26 cellular contexts compared by ENCODE assay signal in the genomic region with DNA sequence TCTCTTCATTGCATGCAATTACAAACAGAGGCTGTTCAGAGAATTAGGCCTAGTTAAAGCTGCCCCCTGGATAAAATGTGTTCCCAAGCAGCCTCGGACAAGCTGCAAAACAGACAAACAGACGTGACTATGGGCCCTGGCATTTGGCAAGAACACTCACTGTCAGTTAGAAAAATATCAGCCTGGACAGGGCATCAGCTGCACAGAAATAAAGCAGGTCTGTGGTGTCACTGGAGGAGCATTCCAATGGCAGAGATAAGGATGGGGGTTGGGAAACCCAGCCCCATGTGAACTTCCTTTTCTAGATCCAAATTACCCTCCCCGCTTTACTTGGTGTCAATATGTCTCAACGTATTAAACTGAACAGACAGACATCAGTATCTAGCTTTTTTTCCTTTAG.
A peak's percentile ranks its signal among the peaks of the same experiment; 100 is the strongest.
DNase-seq lines count a peak whose midpoint lies in the region; ATAC-seq and TF ChIP-seq lines count a peak whose summit lies in the region.
"Had no signal": no experiment of that assay in that cellular context is flagged by ENCODE, and none has a peak within 500 bp of the region (broad histone marks: within the 10 kb centered on the region; RNA-seq: fewer than 3 reads in every experiment).

No MANE protein-coding gene starts in this region.

- H3K23ac ChIP-seq in IMR-90 (ENCODE audit: low read depth, low read length) (peak overlapping the region; percentile 32; the same call in 1 of the 2 replicates), trophoblast cell (ENCODE audit: low read length) (no peak overlapping the region)

- H2AFZ ChIP-seq in IMR-90 (replicated peaks; ENCODE audit: low read length, poor library complexity) (no peak overlapping the region), trophoblast cell (ENCODE audit: insufficient read depth, low read length, poor library complexity) (no peak overlapping the region)

- DNase-seq in IMR-90 (no peak), astrocyte of the hippocampus (ENCODE audit: low read depth, low spot score) (peak; percentile 38), left ventricle myocardium inferior (peak; percentile 43), trophoblast cell (no peak), NCI-H187 (lab: John Stamatoyannopoulos, UW) (no peak), transverse colon (no peak)
- DNase-seq: activated CD4-positive, alpha-beta T cell treated with anti-CD3 and anti-CD28 coated beads, Interleukin-2, amount 10 ng/mL, durations not matched to agents 24 days and 14 days; activated naive CD4-positive, alpha-beta T cell treated with anti-CD3 and anti-CD28 coated beads for 36 hours; activated T-cell treated with anti-CD3 and anti-CD28 coated beads, Interleukin-2, amount 50 U/mL, for 72 hours; amygdala; CD4-positive, CD25-positive, alpha-beta regulatory T cell; DMS53; effector memory CD4-positive, alpha-beta T cell; Karpas-422; mucosa of descending colon; NCI-H1694; NCI-H748 treated with DMSO at 0.1 percent for 48 hours; psoas muscle; stimulated activated CD4-positive, alpha-beta T cell treated with anti-CD3 and anti-CD28 coated beads, Interleukin-2, amount 100 ng/mL, for 48 hours; stimulated activated naive B cell treated with anti-CD40 and anti-IgM and Interleukin-4, amounts not matched to agents 10 μg/mL and 1 μg/mL and 100 μg/mL, for 72 hours; testis had no signal

- TF ChIP-seq RAD21 in IMR-90 (IDR thresholded peaks at IDR 0.05; ENCODE audit: low read length) = no peak

- in situ Hi-C loops in IMR-90 (cut with MboI; ENCODE audit: low sequenced_read_pairs) (no loop called here), transverse colon (cut with MboI; ENCODE audit: low pct_ligation_motif_present in 1 of 4, low pct_unique_long_range_greater_than_20kb in 1 of 4, low sequenced_read_pairs in 3 of 4) (no loop called here)

- no peak overlapping the region for H2AK5ac ChIP-seq in IMR-90 (ENCODE audit: low read depth, low read length)
- no peak overlapping the region for H2AK5ac ChIP-seq in trophoblast cell (ENCODE audit: low read length)

- CTCF ChIA-PET in IMR-90 (lab: Yijun Ruan, JAX) = no interaction called here

- no peak for TF ChIP-seq EP300 in transverse colon (IDR thresholded peaks at IDR 0.05; ENCODE audit: low read depth)

- no peak for TF ChIP-seq CTCF in IMR-90 (conservative IDR thresholded peaks at IDR 0.05; ENCODE audit: low read depth, low read length)
- no peak for TF ChIP-seq CTCF in left ventricle myocardium inferior (IDR thresholded peaks at IDR 0.05; ENCODE audit: borderline replicate concordance)
- TF ChIP-seq CTCF in transverse colon (IDR thresholded peaks at IDR 0.05) = no peak

- no peak overlapping the region for H4K8ac ChIP-seq in IMR-90 (ENCODE audit: low read depth in 2 of 2, low read length in 2 of 2)
- H4K8ac ChIP-seq in trophoblast cell (ENCODE audit: low read depth, low read length) = no peak overlapping the region

- peak overlapping the region; percentile 40 for H2AK9ac ChIP-seq in IMR-90 (replicated peaks; ENCODE audit: low read depth, low read length, poor library complexity)

- no peak overlapping the region for H2BK12ac ChIP-seq in trophoblast cell (ENCODE audit: low read length)

- H3K9me3 ChIP-seq in IMR-90 (ENCODE audit: control insufficient read depth, insufficient read depth, low read length) = no peaks in the 10 kb centered on the region
- no peaks in the 10 kb centered on the region for H3K9me3 ChIP-seq in left ventricle myocardium inferior (replicated peaks)
- no peaks in the 10 kb centered on the region for H3K9me3 ChIP-seq in trophoblast cell (ENCODE audit: insufficient read depth, low read depth, low read length)
- no peaks in the 10 kb centered on the region for H3K9me3 ChIP-seq in transverse colon
- H3K9me3 ChIP-seq: mucosa of descending colon, neutrophil, psoas muscle, testis had no signal

- TF ChIP-seq POLR2A in IMR-90 (IDR thresholded peaks at IDR 0.05; ENCODE audit: low read depth, low read length) (no peak), GM18505 (IDR thresholded peaks at IDR 0.05; ENCODE audit: borderline replicate concordance, extremely low read depth, insufficient read depth, insufficient read length) (no peak), transverse colon (IDR thresholded peaks at IDR 0.05) (no peak)

- H3K4me2 ChIP-seq in IMR-90 (ENCODE audit: low read depth, low read length) = no peak overlapping the region
- H3K4me2 ChIP-seq in trophoblast cell (ENCODE audit: low read length) = peak overlapping the region; percentile 1

- H3K4ac ChIP-seq in IMR-90 (ENCODE audit: low read depth, low read length) (no peak overlapping the region), trophoblast cell (ENCODE audit: low read depth, low read length) (no peak overlapping the region)

- H4K20me1 ChIP-seq in IMR-90 (ENCODE audit: insufficient read depth, low read length) = no peaks in the 10 kb centered on the region

- no peak overlapping the region for H3K9ac ChIP-seq in IMR-90 (ENCODE audit: low read depth, low read length)
- no peak overlapping the region for H3K9ac ChIP-seq in trophoblast cell (ENCODE audit: low read length)

- H2BK120ac ChIP-seq in IMR-90 (ENCODE audit: low read depth, low read length) (no peak overlapping the region), trophoblast cell (ENCODE audit: insufficient read depth, low read length, poor library complexity) (no peak overlapping the region)

- H4K91ac ChIP-seq in IMR-90 (ENCODE audit: insufficient read depth, low read depth, low read length) (no peak overlapping the region), trophoblast cell (ENCODE audit: low read depth, low read length) (no peak overlapping the region)

- H4K12ac ChIP-seq in trophoblast cell (ENCODE audit: low read depth, low read length) = no peak overlapping the region

- H3K79me2 ChIP-seq in trophoblast cell (ENCODE audit: control insufficient read depth, insufficient read depth, low read length, poor library complexity) = no peaks in the 10 kb centered on the region

- dilution Hi-C loops in IMR-90 (cut with HindIII; ENCODE audit: low sequenced_read_pairs, unreplicated experiment) = no loop called here

- H3K4me1 ChIP-seq in IMR-90 (ENCODE audit: control insufficient read depth, insufficient read depth, low read length) (no peaks in the 10 kb centered on the region), left ventricle myocardium inferior (peaks cover 29% of the 10 kb centered on the region), trophoblast cell (ENCODE audit: control insufficient read depth in 1 of 2, insufficient read depth in 2 of 2, low read length in 2 of 2) (peaks cover 2 to 3% of the 10 kb centered on the region in 2 experiments), transverse colon (no peaks in the 10 kb centered on the region)
- H3K4me1 ChIP-seq: psoas muscle, testis had no signal

- BruUV-seq in IMR-90 (replicated peaks; lab: Mats Ljungman, UMichigan) = no TSS peak

- no peak overlapping the region for H3K27ac ChIP-seq in IMR-90 (ENCODE audit: insufficient read depth, low read length)
- H3K27ac ChIP-seq in left ventricle myocardium inferior (replicated peaks) = peak overlapping the region; percentile 88
- H3K27ac ChIP-seq in trophoblast cell (ENCODE audit: low read depth, low read length) = peak overlapping the region; percentile 50
- H3K27ac ChIP-seq in transverse colon = no peak overlapping the region
- H3K27ac ChIP-seq: neutrophil, psoas muscle, testis had no signal

- H2BK5ac ChIP-seq in IMR-90 (ENCODE audit: low read depth, low read length, poor library complexity, severe bottlenecking) = no peak overlapping the region
- no peak overlapping the region for H2BK5ac ChIP-seq in trophoblast cell (ENCODE audit: low read depth, low read length, poor library complexity)

- H4K5ac ChIP-seq in IMR-90 (ENCODE audit: low read depth, low read length) = no peak overlapping the region

- no CpG with 5 or more reads among the region's 4 CpGs for WGBS in IMR-90 (ENCODE audit: extremely low coverage in 2 of 2, insufficient read length in 1 of 2), 2 experiments
- no CpG with 5 or more reads among the region's 4 CpGs for WGBS in trophoblast cell (ENCODE audit: extremely low coverage, insufficient coverage, insufficient read length)
- 75 to 95% methylated on average over 4 of the region's 4 CpGs for WGBS in transverse colon (ENCODE audit: low coverage in 1 of 2), 2 donors

- no peak overlapping the region for H3K18ac ChIP-seq in IMR-90 (ENCODE audit: low read depth, low read length)
- no peak overlapping the region for H3K18ac ChIP-seq in trophoblast cell (ENCODE audit: low read length)

- H3K36me3 ChIP-seq in IMR-90 (ENCODE audit: control insufficient read depth, insufficient read depth, low read length) = peaks cover 4% of the 10 kb centered on the region
- peaks cover 7% of the 10 kb centered on the region for H3K36me3 ChIP-seq in left ventricle myocardium inferior
- H3K36me3 ChIP-seq in trophoblast cell (ENCODE audit: control insufficient read depth in 1 of 2, insufficient read depth in 2 of 2, low read length in 2 of 2) = peaks cover 0 to 2% of the 10 kb centered on the region in 2 experiments
- peaks cover 0 to 2% (median 0%) of the 10 kb centered on the region in 4 donors for H3K36me3 ChIP-seq in transverse colon
- H3K36me3 ChIP-seq: neutrophil had no signal

- no peaks in the 10 kb centered on the region for H3K79me1 ChIP-seq in IMR-90 (ENCODE audit: low read depth in 1 of 2, low read length in 2 of 2)
- H3K79me1 ChIP-seq in trophoblast cell (ENCODE audit: low read length) = no peaks in the 10 kb centered on the region

- H3K56ac ChIP-seq in IMR-90 (ENCODE audit: extremely low read depth, insufficient read depth, low read length) = no peak overlapping the region

- no peak overlapping the region for H2BK20ac ChIP-seq in IMR-90 (ENCODE audit: low read depth, low read length)

- H3K9me1 ChIP-seq in IMR-90 (ENCODE audit: insufficient read depth, low read length) = no peaks in the 10 kb centered on the region

- H3K27me3 ChIP-seq in IMR-90 (ENCODE audit: control insufficient read depth, insufficient read depth, low read length) (no peaks in the 10 kb centered on the region), left ventricle myocardium inferior (ENCODE audit: low read depth) (no peaks in the 10 kb centered on the region), trophoblast cell (ENCODE audit: insufficient read depth, low read length) (no peaks in the 10 kb centered on the region), transverse colon (no peaks in the 10 kb centered on the region)
- H3K27me3 ChIP-seq: neutrophil, testis had no signal

- intact Hi-C loops in IMR-90 (cut with micrococcal nuclease) (no loop called here), left ventricle myocardium inferior (cut with micrococcal nuclease) (no loop called here), transverse colon (cut with DNase I; ENCODE audit: low total_unique reads) (no loop called here)

- POLR2A ChIA-PET in IMR-90 (lab: Charles Lee; ENCODE audit: unreplicated experiment) = no interaction called here

- H3K4me3 ChIP-seq in IMR-90 (ENCODE audit: insufficient read depth, low read depth, low read length) (no peak overlapping the region), left ventricle myocardium inferior (peak overlapping the region; percentile 16), trophoblast cell (ENCODE audit: low read depth, low read length) (no peak overlapping the region), transverse colon (no peak overlapping the region)
- H3K4me3 ChIP-seq: GM12878, mucosa of descending colon, psoas muscle, testis had no signal

- H3K14ac ChIP-seq in IMR-90 (replicated peaks; ENCODE audit: low read depth, low read length) (no peak overlapping the region), trophoblast cell (ENCODE audit: low read length) (no peak overlapping the region)

- H2BK15ac ChIP-seq in IMR-90 (ENCODE audit: low read depth, low read length) = no peak overlapping the region

- ATAC-seq in IMR-90 (ENCODE audit: low read depth) (no peak), GM18505 (IDR thresholded peaks at IDR 0.05; ENCODE audit: unreplicated experiment) (no peak), HG02970 (IDR thresholded peaks at IDR 0.05; ENCODE audit: low FRiP score, unreplicated experiment) (no peak)
- ATAC-seq: activated T-cell treated with anti-CD3 and anti-CD28 coated beads, Interleukin-2, amount 50 U/mL, for 72 hours; esophagus mucosa; GM12878; mucosa of descending colon; psoas muscle; stimulated activated naive B cell treated with anti-CD40 and anti-IgM and Interleukin-4, amounts not matched to agents 10 μg/mL and 1 μg/mL and 100 μg/mL, for 72 hours had no signal

Comparison
In these comparisons a context has a peak if more than half of its experiments do, and no peak if none do; other contexts are left out.
1. DNase-seq: peak in astrocyte of the hippocampus (single experiment) and left ventricle myocardium inferior (single experiment); none in IMR-90 (single experiment), trophoblast cell (0 of 2), NCI-H187 (0 of 2) and transverse colon (single experiment).
2. H3K27ac ChIP-seq: peak in left ventricle myocardium inferior (single experiment) and trophoblast cell (single experiment); none in IMR-90 (single experiment) and transverse colon (0 of 4).